Comparison of ENCODE assay signal across 24 cellular contexts in the genomic region with DNA sequence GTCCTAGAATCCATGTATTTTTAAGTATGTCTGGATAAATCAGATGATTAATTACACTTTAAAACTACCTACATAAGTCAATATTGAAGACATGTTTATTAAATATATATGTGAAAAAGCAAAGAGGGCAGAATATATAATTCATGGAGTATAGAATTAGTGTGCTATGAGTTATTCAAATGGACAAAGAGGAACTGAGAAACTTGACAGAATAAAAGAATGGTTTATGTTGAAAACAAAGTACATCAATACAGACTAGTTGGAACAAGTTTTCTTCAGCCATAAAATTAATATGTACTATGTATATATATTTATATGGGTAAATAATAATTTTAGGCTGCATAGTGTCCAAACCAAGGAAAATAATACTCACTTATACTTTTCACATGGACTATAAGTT.
"Had no signal": no experiment of that assay in that cellular context is flagged by ENCODE, and none has a peak within 500 bp of the region (broad histone marks: within the 10 kb centered on the region; RNA-seq: fewer than 3 reads in every experiment).

No MANE protein-coding gene starts in this region.

- H3K27ac Mint-ChIP-seq: activated CD4-positive, alpha-beta T cell treated with anti-CD3 and anti-CD28 coated beads, Interleukin-2, amount 10 ng/mL, durations not matched to agents 7 days and 5 days; activated CD8-positive, alpha-beta T cell treated with anti-CD3 and anti-CD28 coated beads for 36 hours; activated T-helper 17 cell treated with anti-CD3 and anti-CD28 coated beads, Interleukin-2, amount 50 U/mL, for 72 hours; effector memory CD8-positive, alpha-beta T cell; natural killer cell treated with Interleukin-12 subunit alpha and Interleukin-12 subunit beta and Interleukin-15 and Interleukin-18, amount 100 ng/mL, for 72 hours had no signal

- H3K27me3 Mint-ChIP-seq: activated CD4-positive, alpha-beta T cell treated with anti-CD3 and anti-CD28 coated beads, Interleukin-2, amount 10 ng/mL, durations not matched to agents 7 days and 5 days; activated CD8-positive, alpha-beta T cell treated with anti-CD3 and anti-CD28 coated beads for 36 hours; effector memory CD8-positive, alpha-beta T cell; natural killer cell treated with Interleukin-12 subunit alpha and Interleukin-12 subunit beta and Interleukin-15 and Interleukin-18, amount 100 ng/mL, for 72 hours had no signal

- H3K4me1 Mint-ChIP-seq: activated CD4-positive, alpha-beta T cell treated with anti-CD3 and anti-CD28 coated beads, Interleukin-2, amount 10 ng/mL, durations not matched to agents 7 days and 5 days; activated T-helper 17 cell treated with anti-CD3 and anti-CD28 coated beads, Interleukin-2, amount 50 U/mL, for 72 hours had no signal

- ATAC-seq: activated CD8-positive, alpha-beta T cell treated with anti-CD3 and anti-CD28 coated beads for 36 hours; activated T-cell treated with anti-CD3 and anti-CD28 coated beads, Interleukin-2, amount 50 U/mL, for 4 hours; activated T-helper 17 cell treated with anti-CD3 and anti-CD28 coated beads, Interleukin-2, amount 50 U/mL, for 72 hours; effector memory CD8-positive, alpha-beta T cell; gastrocnemius medialis; left cardiac atrium; left ventricle myocardium superior; mucosa of descending colon; natural killer cell treated with Interleukin-12 subunit alpha and Interleukin-12 subunit beta and Interleukin-15 and Interleukin-18, amount 100 ng/mL, for 72 hours; right cardiac atrium had no signal

- H3K4me3 Mint-ChIP-seq: activated CD4-positive, alpha-beta T cell treated with anti-CD3 and anti-CD28 coated beads, Interleukin-2, amount 10 ng/mL, durations not matched to agents 7 days and 5 days; activated CD8-positive, alpha-beta T cell treated with anti-CD3 and anti-CD28 coated beads for 36 hours; activated T-cell treated with anti-CD3 and anti-CD28 coated beads, Interleukin-2, amount 50 U/mL, for 4 hours; activated T-helper 17 cell treated with anti-CD3 and anti-CD28 coated beads, Interleukin-2, amount 50 U/mL, for 72 hours; effector memory CD8-positive, alpha-beta T cell; natural killer cell treated with Interleukin-12 subunit alpha and Interleukin-12 subunit beta and Interleukin-15 and Interleukin-18, amount 100 ng/mL, for 72 hours had no signal

- H3K36me3 Mint-ChIP-seq: natural killer cell treated with Interleukin-12 subunit alpha and Interleukin-12 subunit beta and Interleukin-15 and Interleukin-18, amount 100 ng/mL, for 72 hours had no signal

- DNase-seq: activated CD4-positive, alpha-beta T cell treated with anti-CD3 and anti-CD28 coated beads for 1 hour; activated CD4-positive, alpha-beta T cell treated with anti-CD3 and anti-CD28 coated beads, Interleukin-2, amount 10 ng/mL, durations not matched to agents 7 days and 5 days; activated CD8-positive, alpha-beta T cell treated with anti-CD3 and anti-CD28 coated beads for 36 hours; activated gamma-delta T cell treated with Interleukin-2 at 50 U/mL for 16 hours; activated naive CD4-positive, alpha-beta T cell treated with anti-CD3 and anti-CD28 coated beads, Interleukin-2, amount 50 U/mL, for 16 hours; activated T-cell treated with anti-CD3 and anti-CD28 coated beads, Interleukin-2, amount 50 U/mL, for 4 hours; amniotic stem cell; brain microvascular endothelial cell; caudate nucleus; cortex of kidney; effector memory CD8-positive, alpha-beta T cell; erythroblast; gastrocnemius medialis; glutamatergic neuron; left cardiac atrium; left ventricle myocardium superior; mucosa of descending colon; right cardiac atrium; stimulated activated CD4-positive, alpha-beta T cell treated with anti-CD3 and anti-CD28 coated beads, Interleukin-15, amount 100 ng/mL, for 24 hours; stimulated activated CD4-positive, alpha-beta T cell treated with anti-CD3 and anti-CD28 coated beads, Interleukin-2, amount 100 ng/mL, for 24 hours; stimulated activated naive CD4-positive, alpha-beta T cell; tibial artery had no signal

- H3K9me3 Mint-ChIP-seq: activated CD4-positive, alpha-beta T cell treated with anti-CD3 and anti-CD28 coated beads, Interleukin-2, amount 10 ng/mL, durations not matched to agents 7 days and 5 days; activated CD8-positive, alpha-beta T cell treated with anti-CD3 and anti-CD28 coated beads for 36 hours; activated T-cell treated with anti-CD3 and anti-CD28 coated beads, Interleukin-2, amount 50 U/mL, for 4 hours; activated T-helper 17 cell treated with anti-CD3 and anti-CD28 coated beads, Interleukin-2, amount 50 U/mL, for 72 hours; effector memory CD8-positive, alpha-beta T cell had no signal
